ENCODE assay signal across 19 cellular contexts in the genomic region with DNA sequence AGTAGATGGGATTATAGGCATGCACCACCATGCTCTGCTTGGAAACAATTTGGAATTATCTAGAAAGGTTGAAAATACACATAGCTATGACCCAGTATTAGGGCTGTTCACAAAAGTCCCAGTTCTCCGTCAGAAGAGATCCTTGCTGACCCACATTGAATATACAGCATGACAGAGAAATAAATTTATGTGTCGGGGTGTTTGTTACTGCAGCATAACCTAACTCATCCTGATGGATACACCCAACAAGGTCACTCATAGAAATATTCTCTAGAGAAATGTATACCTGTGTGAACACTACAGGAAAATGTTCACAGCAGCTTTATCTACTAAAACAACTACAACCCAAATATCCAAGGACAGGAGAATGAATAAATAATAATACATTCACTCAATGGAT. TPM values are rescaled to one million over a fixed set of nuclear protein-coding genes. Genes with fewer than 3 reads are reported as not detected.
DNase-seq lines count a peak whose midpoint lies in the region; ATAC-seq and TF ChIP-seq lines count a peak whose summit lies in the region.
"Had no signal": no experiment of that assay in that cellular context is flagged by ENCODE, and none has a peak within 500 bp of the region (broad histone marks: within the 10 kb centered on the region; RNA-seq: fewer than 3 reads in every experiment).

No MANE protein-coding gene starts in this region.

- POLR2A ChIA-PET in PC-3 (lab: Charles Lee; ENCODE audit: unreplicated experiment) = no interaction called here

- H3K4me1 ChIP-seq in ACC112 (ENCODE audit: control insufficient read depth, insufficient read depth, low read length, unreplicated experiment) = peaks cover 56% of the 10 kb centered on the region
- H3K4me1 ChIP-seq in PC-3 (ENCODE audit: insufficient read depth, low read length) = peaks cover 52% of the 10 kb centered on the region
- peaks cover 48% of the 10 kb centered on the region for H3K4me1 ChIP-seq in RWPE2 (ENCODE audit: insufficient read depth, poor library complexity, severe bottlenecking)
- no peaks in the 10 kb centered on the region for H3K4me1 ChIP-seq in prostate gland (replicated peaks)
- H3K4me1 ChIP-seq: BE2C, HAP-1 had no signal

- H3K36me3 ChIP-seq in ACC112 (ENCODE audit: insufficient read depth, low read length) (peaks cover 15% of the 10 kb centered on the region), PC-3 (ENCODE audit: low read depth, low read length) (peaks cover 9% of the 10 kb centered on the region; the same call in 1 of the 2 replicates), RWPE2 (ENCODE audit: low read depth) (peaks cover 6% of the 10 kb centered on the region; the same call in 1 of the 2 replicates), prostate gland (no peaks in the 10 kb centered on the region)
- H3K36me3 ChIP-seq: BE2C, HAP-1 had no signal

- TF ChIP-seq CTCF in PC-3 (conservative IDR thresholded peaks at IDR 0.05; ENCODE audit: low read depth, low read length) = no peak
- TF ChIP-seq CTCF in RWPE2 (IDR thresholded peaks at IDR 0.05; ENCODE audit: poor library complexity, severe bottlenecking) = no peak
- no peak for TF ChIP-seq CTCF in prostate gland (IDR thresholded peaks at IDR 0.05)

- DNase-seq in PC-3 (no peak), RWPE2 (ENCODE audit: low spot score) (no peak), prostate gland (ENCODE audit: low spot score) (no peak), T-helper 9 cell (no peak), NCI-H1092 (lab: John Stamatoyannopoulos, UW) (no peak)
- DNase-seq: ACHN; AML-193; BE2C; CD4-positive, alpha-beta T cell; CD8-positive, alpha-beta memory T cell; DMS 273 treated with DMSO at 0.1 percent for 48 hours; DMS79; EL; GDM1; GOT3 had no signal

- no peaks in the 10 kb centered on the region for H3K9me2 ChIP-seq in PC-3 (replicated peaks; ENCODE audit: low read length)

- H3K27me3 ChIP-seq in ACC112 (ENCODE audit: insufficient read depth, low read length) (no peaks in the 10 kb centered on the region), PC-3 (ENCODE audit: low read length) (no peaks in the 10 kb centered on the region), RWPE2 (ENCODE audit: insufficient read depth, poor library complexity, severe bottlenecking) (no peaks in the 10 kb centered on the region), prostate gland (replicated peaks; ENCODE audit: insufficient read depth) (no peaks in the 10 kb centered on the region)
- H3K27me3 ChIP-seq: BE2C; BLaER1 treated with 17β-estradiol and CSF1 and Interleukin-3, amounts not matched to agents 10 nM and 100 nM had no signal

- TF ChIP-seq POLR2A in prostate gland (IDR thresholded peaks at IDR 0.05) = no peak

- ATAC-seq in PC-3 (no peak), RWPE2 (ENCODE audit: low read depth) (no peak)
- ATAC-seq: GM12878 had no signal

- peaks cover 5% of the 10 kb centered on the region for H3F3A ChIP-seq in PC-3 (ENCODE audit: low read length, unreplicated experiment)

- H2AFZ ChIP-seq in ACC112 (ENCODE audit: low read length, unreplicated experiment) (no peak overlapping the region), PC-3 (ENCODE audit: low read length) (no peak overlapping the region)

- H3K4me2 ChIP-seq in PC-3 (ENCODE audit: low read length) = peak overlapping the region; percentile 67
- H3K4me2 ChIP-seq: BLaER1 treated with 17β-estradiol and CSF1 and Interleukin-3, amounts not matched to agents 10 nM and 100 nM had no signal

- H3K9ac ChIP-seq in PC-3 (ENCODE audit: low read length) = no peak overlapping the region
- H3K9ac ChIP-seq: BLaER1 treated with 17β-estradiol and CSF1 and Interleukin-3, amounts not matched to agents 10 nM and 100 nM had no signal

- H3K4me3 ChIP-seq in ACC112 (ENCODE audit: low read depth, low read length) (no peak overlapping the region), PC-3 (ENCODE audit: low read length) (0 out of 2 replicates have a peak overlapping the region, but pooled peaks have one; percentile 3), RWPE2 (ENCODE audit: severe bottlenecking) (no peak overlapping the region), prostate gland (no peak overlapping the region)
- H3K4me3 ChIP-seq: BLaER1 treated with 17β-estradiol and CSF1 and Interleukin-3, amounts not matched to agents 10 nM and 100 nM; GM12878; HAP-1 had no signal

- WGBS in prostate gland = 98% methylated on average over 2 of the region's 2 CpGs

- no peaks in the 10 kb centered on the region for H3K9me3 ChIP-seq in PC-3 (ENCODE audit: low read length)
- H3K9me3 ChIP-seq in RWPE2 (ENCODE audit: severe bottlenecking) = no peaks in the 10 kb centered on the region
- no peaks in the 10 kb centered on the region for H3K9me3 ChIP-seq in prostate gland
- H3K9me3 ChIP-seq: BE2C, HAP-1 had no signal

- CTCF ChIA-PET in PC-3 (lab: Charles Lee) = no interaction called here

- H3K27ac ChIP-seq in ACC112 (ENCODE audit: low read depth, low read length) = peak overlapping the region; percentile 59; the same call in 1 of the 2 replicates
- peak overlapping the region; percentile 68 for H3K27ac ChIP-seq in PC-3 (ENCODE audit: low read length)
- peak overlapping the region; percentile 44 for H3K27ac ChIP-seq in RWPE2 (ENCODE audit: poor library complexity, severe bottlenecking)
- no peak overlapping the region for H3K27ac ChIP-seq in prostate gland
- H3K27ac ChIP-seq: BLaER1 treated with 17β-estradiol and CSF1 and Interleukin-3, amounts not matched to agents 10 nM and 100 nM had no signal

- peaks cover 91% of the 10 kb centered on the region for H4K20me1 ChIP-seq in PC-3 (ENCODE audit: low read length)

- BruUV-seq in PC-3 (replicated peaks; lab: Mats Ljungman, UMichigan) = no TSS peak

- H3K79me2 ChIP-seq in ACC112 (ENCODE audit: control insufficient read depth, insufficient read depth, low read length, unreplicated experiment) = peaks cover 95% of the 10 kb centered on the region
- H3K79me2 ChIP-seq in PC-3 (ENCODE audit: low read length) = peaks cover 100% of the 10 kb centered on the region

- intact Hi-C loops in PC-3 (cut with micrococcal nuclease) = no loop called here
- intact Hi-C loops in prostate gland (cut with DNase I) = no loop called here

RNA-seq across cellular contexts. Expression of gene TBC1D8, which starts 9.0 kb away (rescaled TPM):
- total RNA-seq in PC-3 (2014; rRNA removed) = 39.7 and 41.7 TPM in 2 replicates
- total RNA-seq in prostate gland = 100 to 1,000 TPM in 1 of 2 donors, 10 to 100 TPM in 1; 86.1 to 149 TPM

Comparison
In these comparisons a context has a peak if more than half of its experiments do, and no peak if none do; other contexts are left out.
1. H3K27ac ChIP-seq: peak in ACC112 (single experiment), PC-3 (single experiment) and RWPE2 (single experiment); none in prostate gland (0 of 2).